In genomic region chr6:133761706-133762105, GRCh38 we compare ENCODE assay signal across 16 cellular contexts.
DNase-seq lines count a peak whose midpoint lies in the region; ATAC-seq and TF ChIP-seq lines count a peak whose summit lies in the region.
"Had no signal": no experiment of that assay in that cellular context is flagged by ENCODE, and none has a peak within 500 bp of the region (broad histone marks: within the 10 kb centered on the region; RNA-seq: fewer than 3 reads in every experiment).

No MANE protein-coding gene starts in this region.

- POLR2A ChIA-PET in IMR-90 (lab: Charles Lee; ENCODE audit: unreplicated experiment) = no interaction called here

- no peak overlapping the region for H4K91ac ChIP-seq in IMR-90 (ENCODE audit: insufficient read depth, low read depth, low read length)

- H4K8ac ChIP-seq in IMR-90 (ENCODE audit: low read depth in 2 of 2, low read length in 2 of 2) = no peak overlapping the region

- H3K4ac ChIP-seq in IMR-90 (ENCODE audit: low read depth, low read length) = no peak overlapping the region

- H3K4me1 Mint-ChIP-seq in mesothelial cell of epicardium = peaks cover 39% of the 10 kb centered on the region
- H3K4me1 Mint-ChIP-seq: activated CD4-positive, alpha-beta T cell treated with anti-CD3 and anti-CD28 coated beads for 36 hours; immature natural killer cell had no signal

- TF ChIP-seq CTCF in IMR-90 (conservative IDR thresholded peaks at IDR 0.05; ENCODE audit: low read depth, low read length) (no peak), choroid plexus epithelial cell (conservative IDR thresholded peaks at IDR 0.05; ENCODE audit: low read depth, low read length) (no peak), mesothelial cell of epicardium (IDR thresholded peaks at IDR 0.05; ENCODE audit: unreplicated experiment) (no peak), transverse colon (IDR thresholded peaks at IDR 0.05) (no peak)

- dilution Hi-C loops in IMR-90 (cut with HindIII; ENCODE audit: low sequenced_read_pairs, unreplicated experiment) = no loop called here

- no peaks in the 10 kb centered on the region for H3K27me3 Mint-ChIP-seq in mesothelial cell of epicardium (ENCODE audit: low read depth)

- H3K4me3 Mint-ChIP-seq in mesothelial cell of epicardium = no peak overlapping the region
- H3K4me3 Mint-ChIP-seq: activated CD4-positive, alpha-beta T cell treated with anti-CD3 and anti-CD28 coated beads for 36 hours; CD4-positive, alpha-beta T cell; immature natural killer cell; T-helper 1 cell treated with Interleukin-12 subunit alpha and Interleukin-12 subunit beta and Interleukin-4 antibody, amounts not matched to agents 30 μg/mL and 1 μg/mL, for 36 hours had no signal

- intact Hi-C loops in IMR-90 (cut with micrococcal nuclease) = loop anchor here (5.0 to 10.0 kb wide), 2 partner anchors 129 to 133 kb away; no protein-coding TSS in a partner anchor
- intact Hi-C loops in transverse colon (cut with DNase I; ENCODE audit: low total_unique reads) = no loop called here

- ATAC-seq in IMR-90 (ENCODE audit: low read depth) (peak; percentile 53), HG02642 (IDR thresholded peaks at IDR 0.05; ENCODE audit: poor library complexity, unreplicated experiment) (no peak)
- ATAC-seq: activated CD4-positive, alpha-beta T cell treated with anti-CD3 and anti-CD28 coated beads for 36 hours; pancreas had no signal

- H3K36me3 Mint-ChIP-seq in mesothelial cell of epicardium = no peaks in the 10 kb centered on the region
- H3K36me3 Mint-ChIP-seq: immature natural killer cell had no signal

- H2BK15ac ChIP-seq in IMR-90 (ENCODE audit: low read depth, low read length) = no peak overlapping the region

- H3K79me1 ChIP-seq in IMR-90 (ENCODE audit: low read depth in 1 of 2, low read length in 2 of 2) = peaks cover 0 to 7% of the 10 kb centered on the region in 2 experiments; a peak in 2 of 4 replicates

- H2BK20ac ChIP-seq in IMR-90 (ENCODE audit: low read depth, low read length) = no peak overlapping the region

- no peaks in the 10 kb centered on the region for H3K36me3 ChIP-seq in IMR-90 (ENCODE audit: control insufficient read depth, insufficient read depth, low read length)
- H3K36me3 ChIP-seq in transverse colon = no peaks in the 10 kb centered on the region
- H3K36me3 ChIP-seq: pancreas had no signal

- no peaks in the 10 kb centered on the region for H4K20me1 ChIP-seq in IMR-90 (ENCODE audit: insufficient read depth, low read length)

- H2AFZ ChIP-seq in IMR-90 (replicated peaks; ENCODE audit: low read length, poor library complexity) = no peak overlapping the region

- in situ Hi-C loops in IMR-90 (cut with MboI; ENCODE audit: low sequenced_read_pairs) = no loop called here
- in situ Hi-C loops in transverse colon (cut with MboI; ENCODE audit: low pct_ligation_motif_present in 1 of 4, low pct_unique_long_range_greater_than_20kb in 1 of 4, low sequenced_read_pairs in 3 of 4) = no loop called here

- H3K9me3 Mint-ChIP-seq in mesothelial cell of epicardium = no peaks in the 10 kb centered on the region
- H3K9me3 Mint-ChIP-seq: CD4-positive, alpha-beta T cell; T-helper 1 cell treated with Interleukin-12 subunit alpha and Interleukin-12 subunit beta and Interleukin-4 antibody, amounts not matched to agents 30 μg/mL and 1 μg/mL, for 36 hours had no signal

- peak overlapping the region; percentile 47; the same call in 1 of the 2 replicates for H2BK120ac ChIP-seq in IMR-90 (ENCODE audit: low read depth, low read length)

- H3K56ac ChIP-seq in IMR-90 (ENCODE audit: extremely low read depth, insufficient read depth, low read length) = no peak overlapping the region

- CTCF ChIA-PET in IMR-90 (lab: Yijun Ruan, JAX) = no interaction called here

- DNase-seq in IMR-90 (peak; percentile 81), choroid plexus epithelial cell (ENCODE audit: low read depth) (peak; percentile 68), mesothelial cell of epicardium (ENCODE audit: low spot score in 2 of 2, unreplicated experiment in 2 of 2) (no peak), transverse colon (no peak), KG1 (lab: John Stamatoyannopoulos, UW) (no peak)
- DNase-seq in activated CD4-positive, alpha-beta T cell treated with anti-CD3 and anti-CD28 coated beads, Interleukin-2, amount 50 U/mL, for 1 hour = no peak
- DNase-seq: activated CD4-positive, alpha-beta T cell treated with anti-CD3 and anti-CD28 coated beads for 36 hours; activated T-cell treated with anti-CD3 and anti-CD28 coated beads, Interleukin-2, amount 50 U/mL, for 48 hours; CD4-positive, alpha-beta T cell; immature natural killer cell; NCI-H2081; NCI-H82; pancreas; RPMI8226 had no signal

- no CpG with 5 or more reads among the region's 1 CpG for WGBS in IMR-90 (ENCODE audit: extremely low coverage in 2 of 2, insufficient read length in 1 of 2), 2 experiments
- 11 to 29% methylated on average over 1 of the region's 1 CpG for WGBS in transverse colon (ENCODE audit: low coverage in 1 of 2), 2 donors

- no TSS peak for BruUV-seq in IMR-90 (replicated peaks; lab: Mats Ljungman, UMichigan)

- H3K27ac ChIP-seq in IMR-90 (ENCODE audit: insufficient read depth, low read length) = no peak overlapping the region
- H3K27ac ChIP-seq in transverse colon = peak overlapping the region; percentile 11 to 57 (median 36)
- H3K27ac ChIP-seq: pancreas had no signal

- H3K27ac Mint-ChIP-seq in mesothelial cell of epicardium = peak overlapping the region; percentile 0
- H3K27ac Mint-ChIP-seq: activated CD4-positive, alpha-beta T cell treated with anti-CD3 and anti-CD28 coated beads for 36 hours; CD4-positive, alpha-beta T cell; immature natural killer cell; T-helper 1 cell treated with Interleukin-12 subunit alpha and Interleukin-12 subunit beta and Interleukin-4 antibody, amounts not matched to agents 30 μg/mL and 1 μg/mL, for 36 hours had no signal

- no peak overlapping the region for H2AK5ac ChIP-seq in IMR-90 (ENCODE audit: low read depth, low read length)

- H3K27me3 ChIP-seq in IMR-90 (ENCODE audit: control insufficient read depth, insufficient read depth, low read length) (no peaks in the 10 kb centered on the region), transverse colon (no peaks in the 10 kb centered on the region)
- H3K27me3 ChIP-seq: pancreas had no signal

- H3K18ac ChIP-seq in IMR-90 (ENCODE audit: low read depth, low read length) = peak overlapping the region; percentile 45; the same call in 1 of the 2 replicates

- H3K4me1 ChIP-seq in IMR-90 (ENCODE audit: control insufficient read depth, insufficient read depth, low read length) (peaks cover 17% of the 10 kb centered on the region), transverse colon (no peaks in the 10 kb centered on the region)
- H3K4me1 ChIP-seq: pancreas had no signal

- H3K9ac ChIP-seq in IMR-90 (ENCODE audit: low read depth, low read length) = no peak overlapping the region

- no peak overlapping the region for H3K14ac ChIP-seq in IMR-90 (replicated peaks; ENCODE audit: low read depth, low read length)

- H3K9me3 ChIP-seq in IMR-90 (ENCODE audit: control insufficient read depth, insufficient read depth, low read length) (no peaks in the 10 kb centered on the region), transverse colon (no peaks in the 10 kb centered on the region)
- H3K9me3 ChIP-seq: pancreas had no signal

- H3K9me1 ChIP-seq in IMR-90 (ENCODE audit: insufficient read depth, low read length) = peaks cover 11% of the 10 kb centered on the region

- no peak for TF ChIP-seq RAD21 in IMR-90 (IDR thresholded peaks at IDR 0.05; ENCODE audit: low read length)

- no peak for TF ChIP-seq EP300 in transverse colon (IDR thresholded peaks at IDR 0.05; ENCODE audit: low read depth)

- no peak overlapping the region for H4K5ac ChIP-seq in IMR-90 (ENCODE audit: low read depth, low read length)

- H2AK9ac ChIP-seq in IMR-90 (replicated peaks; ENCODE audit: low read depth, low read length, poor library complexity) = no peak overlapping the region

- peak overlapping the region; percentile 73; the same call in 1 of the 2 replicates for H3K4me2 ChIP-seq in IMR-90 (ENCODE audit: low read depth, low read length)

- H3K4me3 ChIP-seq in IMR-90 (ENCODE audit: insufficient read depth, low read depth, low read length) = no peak overlapping the region
- H3K4me3 ChIP-seq in choroid plexus epithelial cell (ENCODE audit: low read depth, low read length) = no peak overlapping the region
- H3K4me3 ChIP-seq in transverse colon = no peak overlapping the region
- H3K4me3 ChIP-seq: pancreas had no signal

- no peak for TF ChIP-seq POLR2A in IMR-90 (IDR thresholded peaks at IDR 0.05; ENCODE audit: low read depth, low read length)
- no peak for TF ChIP-seq POLR2A in transverse colon (IDR thresholded peaks at IDR 0.05)

- H3K23ac ChIP-seq in IMR-90 (ENCODE audit: low read depth, low read length) = no peak overlapping the region; the same call in 1 of the 2 replicates

- peak overlapping the region; percentile 92 for H2BK5ac ChIP-seq in IMR-90 (ENCODE audit: low read depth, low read length, poor library complexity, severe bottlenecking)

TF ChIP-seq in IMR-90, 13 proteins besides CTCF, POLR2A, EP300 and RAD21 (continues in another document):
- no peak for TF ChIP-seq BHLHE40 (IDR thresholded peaks at IDR 0.05; ENCODE audit: low read depth, low read length)
- TF ChIP-seq MAFK (IDR thresholded peaks at IDR 0.05; ENCODE audit: low read depth, low read length) = 0 out of 2 replicates have a peak, but pooled peaks have one; percentile 5
- no peak for TF ChIP-seq CHD1 (IDR thresholded peaks at IDR 0.05; ENCODE audit: low read depth, low read length)
- TF ChIP-seq, protein P1, sequence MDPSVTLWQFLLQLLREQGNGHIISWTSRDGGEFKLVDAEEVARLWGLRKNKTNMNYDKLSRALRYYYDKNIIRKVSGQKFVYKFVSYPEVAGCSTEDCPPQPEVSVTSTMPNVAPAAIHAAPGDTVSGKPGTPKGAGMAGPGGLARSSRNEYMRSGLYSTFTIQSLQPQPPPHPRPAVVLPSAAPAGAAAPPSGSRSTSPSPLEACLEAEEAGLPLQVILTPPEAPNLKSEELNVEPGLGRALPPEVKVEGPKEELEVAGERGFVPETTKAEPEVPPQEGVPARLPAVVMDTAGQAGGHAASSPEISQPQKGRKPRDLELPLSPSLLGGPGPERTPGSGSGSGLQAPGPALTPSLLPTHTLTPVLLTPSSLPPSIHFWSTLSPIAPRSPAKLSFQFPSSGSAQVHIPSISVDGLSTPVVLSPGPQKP (IDR thresholded peaks at IDR 0.05; ENCODE audit: borderline replicate concordance, low read depth, low read length) = no peak
- no peak for TF ChIP-seq MXI1 (IDR thresholded peaks at IDR 0.05; ENCODE audit: borderline replicate concordance, low read depth, low read length)
- TF ChIP-seq CEBPB (IDR thresholded peaks at IDR 0.05; ENCODE audit: low read depth, low read length) = no peak
- TF ChIP-seq MAZ (IDR thresholded peaks at IDR 0.05; ENCODE audit: borderline replicate concordance, low read depth, low read length) = no peak
- TF ChIP-seq SMC3 (IDR thresholded peaks at IDR 0.05; ENCODE audit: low read depth, low read length) = no peak
- no peak for TF ChIP-seq RFX5 (IDR thresholded peaks at IDR 0.05; ENCODE audit: low read depth, low read length)
- peak; percentile 57; the same call in 1 of the 2 replicates for TF ChIP-seq FOS (IDR thresholded peaks at IDR 0.05; ENCODE audit: low read depth, low read length)
- TF ChIP-seq RCOR1 (IDR thresholded peaks at IDR 0.05; ENCODE audit: insufficient replicate concordance, low read length) = no peak

Comparison
In these comparisons a context has a peak if more than half of its experiments do, and no peak if none do; other contexts are left out.
1. DNase-seq: peak in IMR-90 (single experiment) and choroid plexus epithelial cell (single experiment); none in mesothelial cell of epicardium (0 of 2), transverse colon (single experiment), activated CD4-positive, alpha-beta T cell treated with anti-CD3 and anti-CD28 coated beads, Interleukin-2, amount 50 U/mL, for 1 hour (single experiment) and KG1 (single experiment).